ENCODE assay signal across 1 cellular context in genomic region chrX:79933938-79934337, GRCh38.
TF ChIP-seq lines count a peak whose summit lies in the region.

No MANE protein-coding gene starts in this region.

TF ChIP-seq in HEK293, 187 proteins besides CTCF, POLR2A, EP300 and RAD21 (continued from another document):
- TF ChIP-seq ZNF280D (tag by site-specific recombination; IDR thresholded peaks at IDR 0.05) (peak; percentile 95), PBX3 (CRISPR knock-in tag; IDR thresholded peaks at IDR 0.05) (no peak), ZNF580 (tag by site-specific recombination; IDR thresholded peaks at IDR 0.05) (0 out of 2 replicates have a peak, but pooled peaks have one; percentile 21), ZNF664 (tag by site-specific recombination; IDR thresholded peaks at IDR 0.05) (no peak), HOXC10 (CRISPR knock-in tag; IDR thresholded peaks at IDR 0.05) (no peak), ZNF701 (tag by site-specific recombination; IDR thresholded peaks at IDR 0.05) (no peak), RBAK (tag by site-specific recombination; IDR thresholded peaks at IDR 0.05) (no peak), INSM2 (tag by site-specific recombination; IDR thresholded peaks at IDR 0.05) (no peak), ZNF146 (tag by site-specific recombination; IDR thresholded peaks at IDR 0.05) (peak; percentile 94), REST (tag by site-specific recombination; IDR thresholded peaks at IDR 0.05) (no peak), ZSCAN5A (tag by site-specific recombination; IDR thresholded peaks at IDR 0.05) (no peak), GFI1B (tag by site-specific recombination; IDR thresholded peaks at IDR 0.05) (no peak), ZSCAN4 (tag by site-specific recombination; IDR thresholded peaks at IDR 0.05) (no peak)
